ENCODE assay signal across 1 cellular context in the genomic region with DNA sequence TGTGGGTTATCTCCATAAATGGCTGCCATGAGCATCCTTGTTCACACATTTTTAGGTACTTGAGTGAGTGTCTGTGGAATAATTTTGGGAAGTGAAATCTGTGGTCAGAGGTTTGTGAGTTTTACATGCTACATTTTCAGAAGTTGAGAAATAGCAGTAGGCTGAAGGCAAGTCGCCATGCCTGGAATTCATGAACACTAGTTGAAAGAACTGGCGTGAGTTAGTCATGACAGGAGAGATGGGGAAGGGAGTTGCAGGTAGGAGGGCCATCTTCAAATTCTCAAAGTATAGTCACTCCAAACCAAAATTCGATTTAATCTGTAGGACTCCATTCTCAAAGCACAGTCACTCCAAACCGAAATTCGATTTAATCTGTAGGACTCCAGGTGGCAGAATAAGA.
TF ChIP-seq lines count a peak whose summit lies in the region.

No MANE protein-coding gene starts in this region.

TF ChIP-seq in HCT116, 20 proteins besides CTCF, POLR2A, EP300 and RAD21 (continued from another document):
- TF ChIP-seq, protein P1, sequence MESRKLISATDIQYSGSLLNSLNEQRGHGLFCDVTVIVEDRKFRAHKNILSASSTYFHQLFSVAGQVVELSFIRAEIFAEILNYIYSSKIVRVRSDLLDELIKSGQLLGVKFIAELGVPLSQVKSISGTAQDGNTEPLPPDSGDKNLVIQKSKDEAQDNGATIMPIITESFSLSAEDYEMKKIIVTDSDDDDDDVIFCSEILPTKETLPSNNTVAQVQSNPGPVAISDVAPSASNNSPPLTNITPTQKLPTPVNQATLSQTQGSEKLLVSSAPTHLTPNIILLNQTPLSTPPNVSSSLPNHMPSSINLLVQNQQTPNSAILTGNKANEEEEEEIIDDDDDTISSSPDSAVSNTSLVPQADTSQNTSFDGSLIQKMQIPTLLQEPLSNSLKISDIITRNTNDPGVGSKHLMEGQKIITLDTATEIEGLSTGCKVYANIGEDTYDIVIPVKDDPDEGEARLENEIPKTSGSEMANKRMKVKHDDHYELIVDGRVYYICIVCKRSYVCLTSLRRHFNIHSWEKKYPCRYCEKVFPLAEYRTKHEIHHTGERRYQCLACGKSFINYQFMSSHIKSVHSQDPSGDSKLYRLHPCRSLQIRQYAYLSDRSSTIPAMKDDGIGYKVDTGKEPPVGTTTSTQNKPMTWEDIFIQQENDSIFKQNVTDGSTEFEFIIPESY (IDR thresholded peaks at IDR 0.05; ENCODE audit: extremely low read depth, insufficient replicate concordance, low read length): no peak
